16 cellular contexts compared by ENCODE assay signal in genomic region chr12:105317942-105318614, GRCh38. TPM values are rescaled to one million over a fixed set of nuclear protein-coding genes. Genes with fewer than 3 reads are reported as not detected.
DNase-seq lines count a peak whose midpoint lies in the region; ATAC-seq and TF ChIP-seq lines count a peak whose summit lies in the region.
"Had no signal": no experiment of that assay in that cellular context is flagged by ENCODE, and none has a peak within 500 bp of the region (broad histone marks: within the 10 kb centered on the region; RNA-seq: fewer than 3 reads in every experiment).

No MANE protein-coding gene starts in this region.

- H3K4me3 ChIP-seq in AG10803 (ENCODE audit: low read length) (no peak overlapping the region), left lung (no peak overlapping the region)
- H3K4me3 ChIP-seq: K562, tibial artery had no signal

- no peak overlapping the region for H3K27ac Mint-ChIP-seq in activated T-helper 1 cell treated with anti-CD3 and anti-CD28 coated beads, Interleukin-12 subunit alpha, Interleukin-12 subunit beta, Interleukin-2, Interleukin-4 antibody, amounts not matched to agents 30 ng/mL and 10 ng/mL and 1 ng/mL, durations not matched to agents 14 hours and 24 hours and 36 hours
- H3K27ac Mint-ChIP-seq: activated CD4-positive, alpha-beta T cell treated with anti-CD3 and anti-CD28 coated beads, Interleukin-2, amount 10 ng/mL, durations not matched to agents 7 days and 5 days had no signal

- peaks cover 20% of the 10 kb centered on the region for H3K36me3 Mint-ChIP-seq in activated T-helper 1 cell treated with anti-CD3 and anti-CD28 coated beads, Interleukin-12 subunit alpha, Interleukin-12 subunit beta, Interleukin-2, Interleukin-4 antibody, amounts not matched to agents 30 ng/mL and 10 ng/mL and 1 ng/mL, durations not matched to agents 14 hours and 24 hours and 36 hours (ENCODE audit: low read depth)

- no peak overlapping the region for H3K4me3 Mint-ChIP-seq in activated T-helper 1 cell treated with anti-CD3 and anti-CD28 coated beads, Interleukin-12 subunit alpha, Interleukin-12 subunit beta, Interleukin-2, Interleukin-4 antibody, amounts not matched to agents 30 ng/mL and 10 ng/mL and 1 ng/mL, durations not matched to agents 14 hours and 24 hours and 36 hours
- H3K4me3 Mint-ChIP-seq: activated CD4-positive, alpha-beta T cell treated with anti-CD3 and anti-CD28 coated beads, Interleukin-2, amount 10 ng/mL, durations not matched to agents 7 days and 5 days had no signal

- in situ Hi-C loops in G401 (cut with HindIII; ENCODE audit: low sequenced_read_pairs), result no loop called here

- H3K4me1 ChIP-seq in left lung, result no peaks in the 10 kb centered on the region
- H3K4me1 ChIP-seq: tibial artery had no signal

- intact Hi-C loops in left lung (cut with DNase I), result no loop called here
- intact Hi-C loops in activated T-helper 1 cell treated with anti-CD3 and anti-CD28 coated beads, Interleukin-12 subunit alpha, Interleukin-12 subunit beta, Interleukin-2, Interleukin-4 antibody, amounts not matched to agents 30 ng/mL and 10 ng/mL and 1 ng/mL, durations not matched to agents 14 hours and 24 hours and 36 hours (cut with micrococcal nuclease), result no loop called here

- H3K36me3 ChIP-seq in left lung, result no peaks in the 10 kb centered on the region
- H3K36me3 ChIP-seq: tibial artery had no signal

- peaks cover 34% of the 10 kb centered on the region for H3K4me1 Mint-ChIP-seq in activated T-helper 1 cell treated with anti-CD3 and anti-CD28 coated beads, Interleukin-12 subunit alpha, Interleukin-12 subunit beta, Interleukin-2, Interleukin-4 antibody, amounts not matched to agents 30 ng/mL and 10 ng/mL and 1 ng/mL, durations not matched to agents 14 hours and 24 hours and 36 hours (ENCODE audit: low read depth)

- H3K27ac ChIP-seq in left lung, result no peak overlapping the region
- H3K27ac ChIP-seq: tibial artery had no signal

- H3K27me3 Mint-ChIP-seq in activated T-helper 1 cell treated with anti-CD3 and anti-CD28 coated beads, Interleukin-12 subunit alpha, Interleukin-12 subunit beta, Interleukin-2, Interleukin-4 antibody, amounts not matched to agents 30 ng/mL and 10 ng/mL and 1 ng/mL, durations not matched to agents 14 hours and 24 hours and 36 hours (ENCODE audit: insufficient read depth), result no peaks in the 10 kb centered on the region
- H3K27me3 Mint-ChIP-seq: activated CD4-positive, alpha-beta T cell treated with anti-CD3 and anti-CD28 coated beads, Interleukin-2, amount 10 ng/mL, durations not matched to agents 7 days and 5 days had no signal

- peak; percentile 34 for ATAC-seq in left lung
- ATAC-seq in HG03460 (IDR thresholded peaks at IDR 0.05; ENCODE audit: unreplicated experiment), result no peak
- ATAC-seq: K562, right cardiac atrium had no signal

- DNase-seq in AG10803 (ENCODE audit: low read depth) (peak; percentile 71), NCI-H1436 (lab: John Stamatoyannopoulos, UW) (peak; percentile 50), SW480 (ENCODE audit: low spot score) (peak; percentile 12), left lung (no peak), G401 (ENCODE audit: low spot score) (no peak), SHP77 (lab: John Stamatoyannopoulos, UW) (no peak)
- DNase-seq in activated T-helper 1 cell treated with anti-CD3 and anti-CD28 coated beads, Interleukin-12 subunit alpha, Interleukin-12 subunit beta, Interleukin-2, Interleukin-4 antibody, amounts not matched to agents 30 ng/mL and 10 ng/mL and 1 ng/mL, durations not matched to agents 14 hours and 24 hours and 36 hours (ENCODE audit: low spot score), result no peak
- DNase-seq: activated CD4-positive, alpha-beta T cell treated with anti-CD3 and anti-CD28 coated beads, Interleukin-2, amount 10 ng/mL, durations not matched to agents 7 days and 5 days; activated naive CD4-positive, alpha-beta T cell; AML-193; GOT3; right cardiac atrium; SW 1271; tibial artery had no signal

- H3K9me3 ChIP-seq in left lung, result peaks cover 0 to 9% of the 10 kb centered on the region in 2 donors
- H3K9me3 ChIP-seq: tibial artery had no signal

- no peaks in the 10 kb centered on the region for H3K27me3 ChIP-seq in left lung
- H3K27me3 ChIP-seq: tibial artery had no signal

- TF ChIP-seq CTCF in AG10803 (conservative IDR thresholded peaks at IDR 0.05; ENCODE audit: low read length), result no peak
- no peak for TF ChIP-seq CTCF in left lung (IDR thresholded peaks at IDR 0.05)

- peaks cover 22% of the 10 kb centered on the region for H3K9me3 Mint-ChIP-seq in activated T-helper 1 cell treated with anti-CD3 and anti-CD28 coated beads, Interleukin-12 subunit alpha, Interleukin-12 subunit beta, Interleukin-2, Interleukin-4 antibody, amounts not matched to agents 30 ng/mL and 10 ng/mL and 1 ng/mL, durations not matched to agents 14 hours and 24 hours and 36 hours

RNA-seq across cellular contexts. Expression of gene C12orf75, which starts 12.4 kb away (rescaled TPM):
- 10 to 100 TPM; 16.2 to 17.0 TPM for total RNA-seq in left lung
- 52.6 and 61.8 TPM in 2 replicates for total RNA-seq in G401 (2014; rRNA removed; shearing (Covaris generic))
- total RNA-seq in activated T-helper 1 cell treated with anti-CD3 and anti-CD28 coated beads, Interleukin-12 subunit alpha, Interleukin-12 subunit beta, Interleukin-2, Interleukin-4 antibody, amounts not matched to agents 30 ng/mL and 10 ng/mL and 1 ng/mL, durations not matched to agents 14 hours and 24 hours and 36 hours, result 87.8 and 93.4 TPM in 2 replicates

Comparison
In these comparisons a context has a peak if more than half of its experiments do, and no peak if none do; other contexts are left out.
1. DNase-seq: peak in AG10803 (single experiment), NCI-H1436 (single experiment) and SW480 (single experiment); none in left lung (0 of 2), G401 (single experiment), SHP77 (0 of 2) and activated T-helper 1 cell treated with anti-CD3 and anti-CD28 coated beads, Interleukin-12 subunit alpha, Interleukin-12 subunit beta, Interleukin-2, Interleukin-4 antibody, amounts not matched to agents 30 ng/mL and 10 ng/mL and 1 ng/mL, durations not matched to agents 14 hours and 24 hours and 36 hours (single experiment).